Comparison of ENCODE assay signal across 17 cellular contexts in the genomic region with DNA sequence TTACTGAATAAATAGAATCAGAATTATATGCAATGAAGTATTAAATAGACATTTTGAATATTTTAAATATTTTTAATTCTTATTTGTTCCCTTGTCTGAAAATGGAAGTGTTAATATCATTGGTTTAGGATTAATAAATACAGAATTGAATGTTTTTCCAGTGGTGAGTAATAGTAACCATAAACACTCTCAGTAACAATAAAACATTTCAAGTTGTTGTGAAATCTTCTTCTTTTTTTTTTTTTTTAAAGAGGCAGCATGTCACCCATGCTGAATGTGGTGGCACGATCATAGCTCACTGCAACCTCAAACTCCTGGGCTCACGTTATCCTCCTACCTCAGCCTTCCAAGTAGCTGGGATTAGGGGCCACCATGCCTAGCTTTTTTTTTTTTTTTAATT.
DNase-seq lines count a peak whose midpoint lies in the region; ATAC-seq, FAIRE-seq and TF ChIP-seq lines count a peak whose summit lies in the region.
"Had no signal": no experiment of that assay in that cellular context is flagged by ENCODE, and none has a peak within 500 bp of the region (broad histone marks: within the 10 kb centered on the region; RNA-seq: fewer than 3 reads in every experiment).

No MANE protein-coding gene starts in this region.

- H3K36me3 Mint-ChIP-seq in MCF 10A (ENCODE audit: insufficient read depth, unreplicated experiment) (no peaks in the 10 kb centered on the region), type B pancreatic cell (no peaks in the 10 kb centered on the region)
- H3K36me3 Mint-ChIP-seq in activated T-helper 17 cell treated with anti-CD3 and anti-CD28 coated beads, Interleukin-2, amount 50 U/mL, for 72 hours (ENCODE audit: low read depth): no peaks in the 10 kb centered on the region

- peak; percentile 33 for DNase-seq in MCF 10A (ENCODE audit: unreplicated experiment)
- DNase-seq in mammary epithelial cell: no peak
- peak; percentile 11 for DNase-seq in fibroblast of pulmonary artery (ENCODE audit: low read depth)
- no peak for DNase-seq in type B pancreatic cell (ENCODE audit: extremely low spot score, unreplicated experiment)
- no peak for DNase-seq in DMS 273 (lab: John Stamatoyannopoulos, UW; ENCODE audit: unreplicated experiment)
- DNase-seq: C1 segment of cervical spinal cord, DMS 273 treated with DMSO at 0.1 percent for 48 hours, NCI-H1436 treated with DMSO at 0.1 percent for 48 hours, NCI-H2081, NCI-H774 had no signal

- dilution Hi-C loops in mammary epithelial cell (cut with HindIII; ENCODE audit: low sequenced_read_pairs): no loop called here

- H3K4me3 Mint-ChIP-seq in MCF 10A (ENCODE audit: unreplicated experiment) (no peak overlapping the region), type B pancreatic cell (no peak overlapping the region)
- no peak overlapping the region for H3K4me3 Mint-ChIP-seq in activated T-helper 17 cell treated with anti-CD3 and anti-CD28 coated beads, Interleukin-2, amount 50 U/mL, for 72 hours
- H3K4me3 Mint-ChIP-seq: IgD-negative memory B cell had no signal

- TF ChIP-seq CTCF in MCF 10A (IDR thresholded peaks at IDR 0.05; ENCODE audit: unreplicated experiment) (no peak), mammary epithelial cell (conservative IDR thresholded peaks at IDR 0.05 in 1 of 2, IDR thresholded peaks at IDR 0.05 in 1 of 2; ENCODE audit: extremely low read depth in 1 of 2, insufficient read depth in 1 of 2, low read depth in 1 of 2, low read length in 2 of 2) (no peak), fibroblast of pulmonary artery (IDR thresholded peaks at IDR 0.05; ENCODE audit: low read length, missing control alignments) (no peak), type B pancreatic cell (conservative IDR thresholded peaks at IDR 0.05) (no peak)

- H3K27ac Mint-ChIP-seq in MCF 10A (ENCODE audit: low read depth, unreplicated experiment): no peak overlapping the region
- H3K27ac Mint-ChIP-seq in activated T-helper 17 cell treated with anti-CD3 and anti-CD28 coated beads, Interleukin-2, amount 50 U/mL, for 72 hours: no peak overlapping the region
- no peak overlapping the region for H3K27ac Mint-ChIP-seq in type B pancreatic cell
- H3K27ac Mint-ChIP-seq: IgD-negative memory B cell had no signal

- BruUV-seq in MCF 10A (replicated peaks; lab: Mats Ljungman, UMichigan) (no TSS peak), mammary epithelial cell (replicated peaks; lab: Mats Ljungman, UMichigan) (no TSS peak)

- no peak overlapping the region for H3K9ac ChIP-seq in mammary epithelial cell (ENCODE audit: insufficient read depth, low read length)

- no peaks in the 10 kb centered on the region for H3K27me3 ChIP-seq in mammary epithelial cell (ENCODE audit: insufficient read depth, low read length)

- H3K27me3 Mint-ChIP-seq in MCF 10A (ENCODE audit: insufficient read depth, unreplicated experiment): peaks cover 57% of the 10 kb centered on the region
- H3K27me3 Mint-ChIP-seq in activated T-helper 17 cell treated with anti-CD3 and anti-CD28 coated beads, Interleukin-2, amount 50 U/mL, for 72 hours: no peaks in the 10 kb centered on the region
- H3K27me3 Mint-ChIP-seq in type B pancreatic cell: peaks cover 10% of the 10 kb centered on the region

- H3K36me3 ChIP-seq in mammary epithelial cell (ENCODE audit: insufficient read depth, low read length): no peaks in the 10 kb centered on the region

- no peaks in the 10 kb centered on the region for H3K4me1 ChIP-seq in mammary epithelial cell (ENCODE audit: insufficient read depth, low read length)

- intact Hi-C loops in MCF 10A (cut with micrococcal nuclease) (no loop called here), mammary epithelial cell (cut with micrococcal nuclease) (no loop called here)

- H3K27ac ChIP-seq in mammary epithelial cell (ENCODE audit: insufficient read depth, low read depth, low read length): no peak overlapping the region
- H3K27ac ChIP-seq: SK-N-MC had no signal

- H2AFZ ChIP-seq in mammary epithelial cell (ENCODE audit: low read depth, low read length): no peak overlapping the region

- H3K4me1 Mint-ChIP-seq in MCF 10A (ENCODE audit: insufficient read depth, unreplicated experiment) (no peaks in the 10 kb centered on the region), type B pancreatic cell (ENCODE audit: unreplicated experiment) (peaks cover 14% of the 10 kb centered on the region)
- H3K4me1 Mint-ChIP-seq in activated T-helper 17 cell treated with anti-CD3 and anti-CD28 coated beads, Interleukin-2, amount 50 U/mL, for 72 hours: no peaks in the 10 kb centered on the region

- H3K79me2 ChIP-seq in mammary epithelial cell (ENCODE audit: insufficient read depth, low read length): no peaks in the 10 kb centered on the region

- H3K9me3 ChIP-seq in mammary epithelial cell (replicated peaks; ENCODE audit: insufficient read depth, low read length): no peaks in the 10 kb centered on the region

- 100% methylated on average over 2 of the region's 2 CpGs for WGBS in mammary epithelial cell (ENCODE audit: low coverage, missing lambda C conversion rate)

- H4K20me1 ChIP-seq in mammary epithelial cell (ENCODE audit: insufficient read depth, low read length): no peaks in the 10 kb centered on the region

- H3K9me3 Mint-ChIP-seq in MCF 10A (ENCODE audit: unreplicated experiment) (no peaks in the 10 kb centered on the region), type B pancreatic cell (no peaks in the 10 kb centered on the region)
- H3K9me3 Mint-ChIP-seq in activated T-helper 17 cell treated with anti-CD3 and anti-CD28 coated beads, Interleukin-2, amount 50 U/mL, for 72 hours: no peaks in the 10 kb centered on the region
- H3K9me3 Mint-ChIP-seq: IgD-negative memory B cell had no signal

- no peak for ATAC-seq in activated T-helper 17 cell treated with anti-CD3 and anti-CD28 coated beads, Interleukin-2, amount 50 U/mL, for 72 hours (replicated peaks)
- ATAC-seq in HG03196 (IDR thresholded peaks at IDR 0.05; ENCODE audit: unreplicated experiment): no peak
- ATAC-seq: Right ventricle myocardium inferior had no signal

- H3K4me3 ChIP-seq in mammary epithelial cell (replicated peaks in 1 of 3; ENCODE audit: insufficient read depth in 1 of 3, low read depth in 2 of 3, low read length in 3 of 3) (no peak overlapping the region), fibroblast of pulmonary artery (replicated peaks; ENCODE audit: low read depth, low read length) (no peak overlapping the region)
- H3K4me3 ChIP-seq: SK-N-MC had no signal

- peak; percentile 88 for FAIRE-seq in TTC549 (lab: Jason Lieb, UNC)
- FAIRE-seq: GM19239 had no signal

- POLR2A ChIA-PET in MCF 10A (lab: Yijun Ruan, JAX): no interaction called here

- in situ Hi-C loops in mammary epithelial cell (cut with MboI; ENCODE audit: low sequenced_read_pairs in 2 of 2): no loop called here

- H3K4me2 ChIP-seq in mammary epithelial cell (ENCODE audit: insufficient read depth, low read depth, low read length): no peak overlapping the region

- CTCF ChIA-PET in MCF 10A (lab: Yijun Ruan, JAX): interaction anchor here (0.5 to 1.1 kb wide), 4 partner anchors 11 to 1788 kb away, joined by 3 to 4 read pairs (median 4); no protein-coding TSS in a partner anchor
- CTCF ChIA-PET in mammary epithelial cell (lab: Charles Lee; ENCODE audit: low non-redundant PET): no interaction called here

Comparison
In these comparisons a context has a peak if more than half of its experiments do, and no peak if none do; other contexts are left out.
1. DNase-seq: peak in MCF 10A (single experiment) and fibroblast of pulmonary artery (single experiment); none in mammary epithelial cell (single experiment), type B pancreatic cell (single experiment) and DMS 273 (single experiment).